In genomic region chr10:86755740-86756510, GRCh38 we compare ENCODE assay signal across 1 cellular context.
TF ChIP-seq lines count a peak whose summit lies in the region.

No MANE protein-coding gene starts in this region.

TF ChIP-seq in K562, 482 proteins besides CTCF, POLR2A, EP300 and RAD21 (continued from another document and continues in another):
- TF ChIP-seq ARID4B (CRISPR knock-in tag; IDR thresholded peaks at IDR 0.05) (0 out of 2 replicates have a peak, but pooled peaks have one; percentile 51), ZZZ3 (IDR thresholded peaks at IDR 0.05) (no peak), COPS2 (conservative IDR thresholded peaks at IDR 0.05) (no peak), HNRNPL (IDR thresholded peaks at IDR 0.05; ENCODE audit: low read depth, low read length) (0 out of 2 replicates have a peak, but pooled peaks have one; percentile 12), FOXO4 (CRISPR knock-in tag; IDR thresholded peaks at IDR 0.05) (no peak), KDM2B (CRISPR knock-in tag; IDR thresholded peaks at IDR 0.05) (peak; percentile 40; the same call in 1 of the 2 replicates), ZSCAN32 (CRISPR knock-in tag; IDR thresholded peaks at IDR 0.05) (no peak), SNIP1 (IDR thresholded peaks at IDR 0.05; ENCODE audit: low read depth) (no peak), ZNF347 (CRISPR knock-in tag; IDR thresholded peaks at IDR 0.05; ENCODE audit: low read depth) (no peak), MNT (conservative IDR thresholded peaks at IDR 0.05) (peak in 1 of 2 experiments; percentile 56; a peak in 1 of 4 replicates), MBD2 (IDR thresholded peaks at IDR 0.05; ENCODE audit: borderline replicate concordance, low read depth) (peak; percentile 17; the same call in 1 of the 2 replicates), MECOM (CRISPR knock-in tag; IDR thresholded peaks at IDR 0.05) (no peak), ZNF354B (CRISPR knock-in tag; IDR thresholded peaks at IDR 0.05) (no peak), HBP1 (CRISPR knock-in tag; IDR thresholded peaks at IDR 0.05) (no peak), CHCHD3 (CRISPR knock-in tag; IDR thresholded peaks at IDR 0.05) (no peak), POLR2AphosphoS2 (IDR thresholded peaks at IDR 0.05; ENCODE audit: low read length) (no peak), MAFG (tag; conservative IDR thresholded peaks at IDR 0.05) (no peak), PRMT5 (CRISPR knock-in tag; IDR thresholded peaks at IDR 0.05) (no peak), ZNF197 (CRISPR knock-in tag; IDR thresholded peaks at IDR 0.05; ENCODE audit: low read depth) (0 out of 2 replicates have a peak, but pooled peaks have one; percentile 51), KDM5B (IDR thresholded peaks at IDR 0.05; ENCODE audit: insufficient replicate concordance, low read depth, low read length) (peak; percentile 62), SAFB (IDR thresholded peaks at IDR 0.05; ENCODE audit: borderline replicate concordance, low read depth, low read length) (peak; percentile 47; the same call in 1 of the 2 replicates), XRCC4 (IDR thresholded peaks at IDR 0.05; ENCODE audit: extremely low read depth, insufficient read depth, insufficient read length) (no peak), ZKSCAN1 (IDR thresholded peaks at IDR 0.05; ENCODE audit: low read depth, low read length) (no peak), ZBTB49 (CRISPR knock-in tag; IDR thresholded peaks at IDR 0.05; ENCODE audit: borderline replicate concordance) (no peak), REST (CRISPR knock-in tag; IDR thresholded peaks at IDR 0.05; ENCODE audit: low read depth) (peak; percentile 45; the same call in 1 of the 2 replicates), POLR2G (IDR thresholded peaks at IDR 0.05; ENCODE audit: low read depth, low read length) (peak; percentile 90), ZBTB7A (IDR thresholded peaks at IDR 0.05; ENCODE audit: borderline replicate concordance, control insufficient read depth, low read depth, low read length) (peak; percentile 83; the same call in 1 of the 2 replicates), NBN (IDR thresholded peaks at IDR 0.05; ENCODE audit: low read depth) (no peak), BDP1 (IDR thresholded peaks at IDR 0.05; ENCODE audit: insufficient read depth, insufficient read length) (no peak), E2F1 (CRISPR knock-in tag; IDR thresholded peaks at IDR 0.05) (peak; percentile 36; the same call in 1 of the 2 replicates), DLX4 (CRISPR knock-in tag; IDR thresholded peaks at IDR 0.05) (no peak), PATZ1 (CRISPR knock-in tag; IDR thresholded peaks at IDR 0.05; ENCODE audit: borderline replicate concordance) (no peak), ZNF174 (CRISPR knock-in tag; IDR thresholded peaks at IDR 0.05) (no peak), ZBTB8A (IDR thresholded peaks at IDR 0.05; ENCODE audit: partially characterized antibody) (no peak), TBL1XR1 (IDR thresholded peaks at IDR 0.05; ENCODE audit: low read length in 2 of 2) (peak in 1 of 2 experiments; percentile 32; a peak in 1 of 4 replicates), CGGBP1 (CRISPR knock-in tag; IDR thresholded peaks at IDR 0.05) (no peak), JUNB (CRISPR knock-in tag; conservative IDR thresholded peaks at IDR 0.05) (no peak), ELK3 (CRISPR knock-in tag; IDR thresholded peaks at IDR 0.05) (no peak), NRF1 (conservative IDR thresholded peaks at IDR 0.05 in 1 of 2, IDR thresholded peaks at IDR 0.05 in 1 of 2) (peak in 1 of 2 experiments; percentile 42; a peak in 2 of 4 replicates), IRF2 (CRISPR knock-in tag; IDR thresholded peaks at IDR 0.05) (no peak), ZNF175 (CRISPR knock-in tag; IDR thresholded peaks at IDR 0.05; ENCODE audit: low read depth) (no peak)
